ENCODE assay signal across 1 cellular context in genomic region chr11:61773826-61774225, GRCh38.
TF ChIP-seq lines count a peak whose summit lies in the region.

No MANE protein-coding gene starts in this region.

TF ChIP-seq in H1, 55 proteins besides CTCF, POLR2A, EP300 and RAD21:
- TF ChIP-seq POU5F1 (IDR thresholded peaks at IDR 0.05; ENCODE audit: low read depth, low read length), result no peak
- TF ChIP-seq SIX5 (IDR thresholded peaks at IDR 0.05; ENCODE audit: low read depth, low read length), result no peak
- TF ChIP-seq TCF12 (IDR thresholded peaks at IDR 0.05; ENCODE audit: low read depth, low read length), result no peak
- no peak for TF ChIP-seq CHD7 (IDR thresholded peaks at IDR 0.05; ENCODE audit: insufficient replicate concordance, low read length)
- TF ChIP-seq ASH2L (IDR thresholded peaks at IDR 0.05; ENCODE audit: low read length), result no peak
- TF ChIP-seq RNF2 (IDR thresholded peaks at IDR 0.05; ENCODE audit: borderline replicate concordance, low read depth, low read length, missing control alignments, poor library complexity, severe bottlenecking), result no peak
- TF ChIP-seq FOSL1 (IDR thresholded peaks at IDR 0.05; ENCODE audit: insufficient read depth, low read depth, low read length), result no peak
TF ChIP-seq in H1: peak in this region for 0.
